Comparison of ENCODE assay signal across 1 cellular context in genomic region chr7:105532709-105533460, GRCh38.
TF ChIP-seq lines count a peak whose summit lies in the region.

No MANE protein-coding gene starts in this region.

TF ChIP-seq in H1, 55 proteins besides CTCF, POLR2A, EP300 and RAD21:
- TF ChIP-seq CHD7 (IDR thresholded peaks at IDR 0.05; ENCODE audit: insufficient replicate concordance, low read length): no peak
- no peak for TF ChIP-seq POU5F1 (IDR thresholded peaks at IDR 0.05; ENCODE audit: low read depth, low read length)
- TF ChIP-seq RXRA (IDR thresholded peaks at IDR 0.05; ENCODE audit: insufficient read depth, low read depth, low read length): no peak
- no peak for TF ChIP-seq YY1 (IDR thresholded peaks at IDR 0.05; ENCODE audit: low read depth, low read length)
- TF ChIP-seq POLR2AphosphoS5 (IDR thresholded peaks at IDR 0.05; ENCODE audit: low read depth, low read length): no peak
- no peak for TF ChIP-seq JUN (IDR thresholded peaks at IDR 0.05; ENCODE audit: low read depth, low read length)
- no peak for TF ChIP-seq SAP30 (IDR thresholded peaks at IDR 0.05; ENCODE audit: insufficient read depth, insufficient replicate concordance, low read length)
- TF ChIP-seq CTBP2 (IDR thresholded peaks at IDR 0.05; ENCODE audit: borderline replicate concordance, insufficient read depth, insufficient read length, low read length): no peak
- no peak for TF ChIP-seq CHD2 (IDR thresholded peaks at IDR 0.05; ENCODE audit: low read length)
- TF ChIP-seq HDAC2 (IDR thresholded peaks at IDR 0.05; ENCODE audit: borderline replicate concordance in 1 of 2, low read depth in 2 of 2, low read length in 2 of 2): no peak
- no peak for TF ChIP-seq KDM4A (IDR thresholded peaks at IDR 0.05; ENCODE audit: low read depth, low read length, severe bottlenecking)
- no peak for TF ChIP-seq TAF1 (IDR thresholded peaks at IDR 0.05; ENCODE audit: low read depth, low read length)
- no peak for TF ChIP-seq KDM1A (IDR thresholded peaks at IDR 0.05; ENCODE audit: borderline replicate concordance, low read length)
- no peak for TF ChIP-seq CBX8 (IDR thresholded peaks at IDR 0.05; ENCODE audit: borderline replicate concordance, low read depth, low read length)
- TF ChIP-seq TAF7 (optimal IDR thresholded peaks at IDR 0.05; ENCODE audit: borderline replicate concordance, low read depth, low read length): no peak
- TF ChIP-seq RNF2 (IDR thresholded peaks at IDR 0.05; ENCODE audit: borderline replicate concordance, low read depth, low read length, missing control alignments, poor library complexity, severe bottlenecking): no peak
